36 cellular contexts compared by ENCODE assay signal in the genomic region with DNA sequence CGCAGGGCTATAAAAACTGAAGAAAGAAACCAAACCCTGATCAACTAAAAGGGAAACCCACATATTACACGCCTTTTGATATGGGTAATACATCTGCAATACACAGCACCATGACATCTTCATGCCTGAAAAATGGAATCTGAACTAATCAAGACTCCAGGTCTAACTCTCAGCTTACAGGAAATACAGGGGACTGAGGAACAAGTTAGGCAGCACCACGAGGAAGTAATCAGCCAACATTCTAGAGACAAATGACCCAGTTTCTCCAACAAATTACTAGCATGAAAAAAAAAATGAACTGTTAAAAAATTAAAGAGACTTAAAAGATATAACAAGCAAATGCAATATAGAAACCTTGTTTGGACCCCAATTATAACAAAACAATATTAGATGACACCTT.
"Had no signal": no experiment of that assay in that cellular context is flagged by ENCODE, and none has a peak within 500 bp of the region (broad histone marks: within the 10 kb centered on the region; RNA-seq: fewer than 3 reads in every experiment).

No MANE protein-coding gene starts in this region.

- H3K27me3 ChIP-seq: MG63 had no signal

- H3K4me3 ChIP-seq: MG63 had no signal

- DNase-seq: Karpas-422, Kasumi-1, MG63, MM.1S, MV-4-11, NCI-H1048, NCI-H1092, NCI-H1092 treated with DMSO at 0.1 percent for 48 hours, NCI-H1105, NCI-H1105 treated with DMSO at 0.1 percent for 48 hours, NCI-H1417, NCI-H1417 treated with DMSO at 0.1 percent for 48 hours, NCI-H1436, NCI-H1436 treated with DMSO at 0.1 percent for 48 hours, NCI-H146, NCI-H1694, NCI-H1694 treated with DMSO at 0.1 percent for 48 hours, NCI-H187, NCI-H187 treated with DMSO at 0.1 percent for 48 hours, NCI-H1930, NCI-H2029, NCI-H2029 treated with DMSO at 0.1 percent for 48 hours, NCI-H2081, NCI-H2081 treated with DMSO at 0.1 percent for 48 hours, NCI-H2107, NCI-H2171, NCI-H2171 treated with DMSO at 0.1 percent for 48 hours, NCI-H2227 treated with DMSO at 0.1 percent for 48 hours, NCI-H226, NCI-H345, NCI-H446, NCI-H446 treated with DMSO at 0.1 percent for 48 hours, NCI-H510A, NCI-H510A treated with DMSO at 0.1 percent for 48 hours, NCI-H524, NCI-H524 treated with DMSO at 0.1 percent for 48 hours had no signal
